ENCODE assay signal across 8 cellular contexts in the genomic region with DNA sequence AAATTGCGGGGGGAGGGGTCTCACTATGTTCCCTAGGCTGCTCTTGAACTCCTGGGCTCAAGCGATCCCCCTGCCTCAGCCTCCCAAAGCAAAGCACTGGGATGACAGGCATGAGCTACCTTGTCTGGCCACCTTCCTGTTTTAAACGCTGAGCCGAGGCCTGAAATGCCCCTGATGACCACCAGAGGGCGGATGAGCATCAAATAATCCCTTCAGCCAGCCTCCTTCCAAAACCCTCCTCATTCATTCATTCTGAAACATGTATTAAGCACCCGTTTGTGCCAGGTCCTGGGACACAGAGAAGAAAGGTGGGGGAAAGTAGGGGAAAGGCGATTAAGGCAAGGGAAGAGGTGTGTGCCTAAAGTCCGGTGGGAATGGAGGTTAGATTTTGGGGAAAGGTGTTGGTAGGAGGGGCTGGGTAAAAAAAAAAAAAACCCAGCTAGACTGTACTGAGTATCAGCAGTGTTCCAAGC. TPM values are rescaled to one million over a fixed set of nuclear protein-coding genes. Genes with fewer than 3 reads are reported as not detected.
A peak's percentile ranks its signal among the peaks of the same experiment; 100 is the strongest.
DNase-seq lines count a peak whose midpoint lies in the region; ATAC-seq and TF ChIP-seq lines count a peak whose summit lies in the region.

No MANE protein-coding gene starts in this region.

- no peaks in the 10 kb centered on the region for H3K9me3 Mint-ChIP-seq in nephron

- TF ChIP-seq EP300 in esophagus muscularis mucosa (IDR thresholded peaks at IDR 0.05) (no peak), stomach (IDR thresholded peaks at IDR 0.05) (no peak)

- peak; percentile 95 to 99 (median 95) for TF ChIP-seq CTCF in esophagus muscularis mucosa (IDR thresholded peaks at IDR 0.05)
- TF ChIP-seq CTCF in nephron (IDR thresholded peaks at IDR 0.05; ENCODE audit: unreplicated experiment in 3 of 3) = peak; percentile 91 to 92 (median 92)
- peak in 6 of 7 experiments; percentile 95 to 100 (median 98) for TF ChIP-seq CTCF in stomach (IDR thresholded peaks at IDR 0.05)

- ATAC-seq in HG03565 (IDR thresholded peaks at IDR 0.05; ENCODE audit: unreplicated experiment) = no peak

- WGBS in esophagus muscularis mucosa = under 1% methylated on average over 8 of the region's 8 CpGs
- WGBS in stomach, 5 donors = 0 to 3% (median 1%) methylated on average over 8 of the region's 8 CpGs

- H3K4me3 Mint-ChIP-seq in nephron = peak overlapping the region in 2 of 3 experiments; percentile 6 to 9

- H3K27me3 Mint-ChIP-seq in nephron (ENCODE audit: low read depth) = peaks cover 10% of the 10 kb centered on the region

- peak; percentile 80 for DNase-seq in DMS53 treated with DMSO at 0.1 percent for 48 hours (lab: John Stamatoyannopoulos, UW; ENCODE audit: unreplicated experiment)
- DNase-seq in KBM-7 = peak; percentile 97
- DNase-seq in OCI-M1 (lab: John Stamatoyannopoulos, UW) = peak; percentile 90
- peak; percentile 78 for DNase-seq in activated T-cell treated with anti-CD3 and anti-CD28 coated beads for 24 hours (ENCODE audit: low read depth)
- peak; percentile 97 for DNase-seq in esophagus muscularis mucosa (ENCODE audit: extremely low spot score)
- DNase-seq in stomach = peak; percentile 92

- no peak overlapping the region for H3K4me3 ChIP-seq in esophagus muscularis mucosa
- H3K4me3 ChIP-seq in stomach = no peak overlapping the region

- no peak for TF ChIP-seq POLR2A in esophagus muscularis mucosa (IDR thresholded peaks at IDR 0.05; ENCODE audit: low read depth)
- TF ChIP-seq POLR2A in stomach (IDR thresholded peaks at IDR 0.05) = no peak

- in situ Hi-C loops in KBM-7 (cut with MboI; ENCODE audit: low pct_unique_long_range_greater_than_20kb, low sequenced_read_pairs) = no loop called here

- intact Hi-C loops in esophagus muscularis mucosa (cut with DNase I) (loop anchor here (1.0 kb wide), 1 partner anchor 37 kb away; no protein-coding TSS in a partner anchor), stomach (cut with DNase I; ENCODE audit: low total_unique reads) (loop anchor here (5.0 kb wide), 1 partner anchor 35 kb away; no protein-coding TSS in a partner anchor)

- H3K27ac Mint-ChIP-seq in nephron = peak overlapping the region; percentile 13 to 68 (median 19)

- H3K36me3 ChIP-seq in esophagus muscularis mucosa (no peaks in the 10 kb centered on the region), stomach (no peaks in the 10 kb centered on the region)

- H3K9me3 ChIP-seq in esophagus muscularis mucosa = no peaks in the 10 kb centered on the region
- no peaks in the 10 kb centered on the region for H3K9me3 ChIP-seq in stomach

- H3K27ac ChIP-seq in esophagus muscularis mucosa (replicated peaks in 1 of 4) (peak overlapping the region in 2 of 4 donors; percentile 32 to 46), stomach (peak overlapping the region in 1 of 5 donors; percentile 13)

- H3K27me3 ChIP-seq in esophagus muscularis mucosa (no peaks in the 10 kb centered on the region), stomach (no peaks in the 10 kb centered on the region)

- H3K4me1 Mint-ChIP-seq in nephron = peaks cover 25% of the 10 kb centered on the region

- peaks cover 38 to 58% (median 54%) of the 10 kb centered on the region in 4 donors for H3K4me1 ChIP-seq in esophagus muscularis mucosa
- peaks cover 47 to 66% (median 56%) of the 10 kb centered on the region in 4 donors for H3K4me1 ChIP-seq in stomach

- no peaks in the 10 kb centered on the region for H3K36me3 Mint-ChIP-seq in nephron (ENCODE audit: low read depth)

RNA-seq across cellular contexts. Expression of a gene that starts 30.7 kb away (rescaled TPM):
- total RNA-seq in esophagus muscularis mucosa (100 to 1,000 TPM; 571 to 894 (median 806) TPM), stomach (1,000 to 10,000 TPM in 1 of 5 donors, 100 to 1,000 TPM in 4; 244 to 1,175 (median 701) TPM)
- polyA plus RNA-seq in stomach = 1,000 to 10,000 TPM; 1,451 to 2,006 (median 1,527) TPM
